In the genomic region with DNA sequence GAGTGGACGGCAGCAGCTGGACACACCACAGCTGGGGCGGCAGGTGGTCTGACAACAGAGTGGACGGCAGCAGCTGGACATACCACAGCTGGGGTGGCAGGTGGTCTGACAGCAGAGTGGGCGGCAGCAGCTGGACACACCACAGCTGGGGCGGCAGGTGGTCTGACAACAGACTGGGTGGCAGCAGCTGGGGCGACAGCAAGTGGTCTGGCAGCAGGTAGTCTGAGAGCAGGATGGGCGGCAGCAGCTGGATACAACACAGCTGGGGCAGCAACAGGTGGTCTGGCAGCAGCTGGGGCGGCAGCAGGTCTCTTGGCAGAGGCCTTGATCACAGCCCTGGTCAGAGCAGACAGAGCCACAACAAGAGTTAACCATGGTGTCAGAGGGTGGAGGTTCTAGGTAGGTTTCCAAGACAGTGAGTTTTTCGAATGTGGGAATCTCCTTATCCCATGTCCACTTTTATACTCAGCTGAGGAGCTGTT, we compare ENCODE assay signal across 36 cellular contexts. TPM values are rescaled to one million over a fixed set of nuclear protein-coding genes. Genes with fewer than 3 reads are reported as not detected.
"Had no signal": no experiment of that assay in that cellular context is flagged by ENCODE, and none has a peak within 500 bp of the region (broad histone marks: within the 10 kb centered on the region; RNA-seq: fewer than 3 reads in every experiment).

A gene (minus strand): TSS at position 432 of the 482 bp plus-strand sequence. CDS start 57 bp downstream, at position 375.

- H3K4me3 ChIP-seq: gastroesophageal sphincter, pancreas, prostate gland, suprapubic skin, tibial artery, upper lobe of right lung had no signal

- H3K4me1 ChIP-seq: gastroesophageal sphincter, pancreas, prostate gland, suprapubic skin, tibial artery, upper lobe of right lung had no signal

- H3K27ac Mint-ChIP-seq: activated CD4-positive, alpha-beta memory T cell treated with anti-CD3 and anti-CD28 coated beads, Interleukin-2, amount 10 ng/mL, durations not matched to agents 7 days and 5 days; activated CD4-positive, alpha-beta T cell treated with anti-CD3 and anti-CD28 coated beads, Interleukin-2, amount 10 ng/mL, durations not matched to agents 7 days and 5 days; activated naive CD4-positive, alpha-beta T cell treated with anti-CD3 and anti-CD28 coated beads, Interleukin-2, amount 50 U/mL, for 24 hours; activated naive CD8-positive, alpha-beta T cell treated with anti-CD3 and anti-CD28 coated beads, Interleukin-2, amount 50 U/mL, for 24 hours; activated T-helper 2 cell treated with anti-CD3 and anti-CD28 coated beads, Interferon-gamma antibody, Interleukin-2, Interleukin-4, amounts not matched to agents 10 μg/mL and 5 μg/mL and 100 μg/mL, durations not matched to agents 14 hours and 24 hours and 36 hours; mesothelial cell of epicardium; naive thymus-derived CD4-positive, alpha-beta T cell; stimulated activated naive B cell treated with anti-CD40 and anti-IgM and Interleukin-4, amounts not matched to agents 10 μg/mL and 1 μg/mL and 100 μg/mL, for 72 hours had no signal

- H3K36me3 Mint-ChIP-seq: mesothelial cell of epicardium; stimulated activated naive B cell treated with anti-CD40 and anti-IgM and Interleukin-4, amounts not matched to agents 10 μg/mL and 1 μg/mL and 100 μg/mL, for 72 hours had no signal

- DNase-seq: activated CD4-positive, alpha-beta memory T cell treated with anti-CD3 and anti-CD28 coated beads, Interleukin-2, amount 10 ng/mL, durations not matched to agents 7 days and 5 days; activated CD4-positive, alpha-beta T cell treated with anti-CD3 and anti-CD28 coated beads for 1 hour; activated CD4-positive, alpha-beta T cell treated with anti-CD3 and anti-CD28 coated beads, Interleukin-2, amount 10 ng/mL, durations not matched to agents 7 days and 5 days; activated CD8-positive, alpha-beta memory T cell treated with anti-CD3 and anti-CD28 coated beads, Interleukin-2, amount 50 U/mL, for 48 hours; activated naive CD8-positive, alpha-beta T cell treated with anti-CD3 and anti-CD28 coated beads, Interleukin-2, amount 50 U/mL, for 24 hours; activated T-cell treated with anti-CD3 and anti-CD28 coated beads, Interleukin-2, amount 50 U/mL, for 4 hours; amygdala; caudate nucleus; head of caudate nucleus; hippocampal formation; left cardiac atrium; naive thymus-derived CD4-positive, alpha-beta T cell; nucleus accumbens; retina; small intestine; stimulated activated CD4-positive, alpha-beta T cell treated with anti-CD3 and anti-CD28 coated beads, Interleukin-2, amount 100 ng/mL, for 24 hours; stimulated activated naive B cell treated with anti-CD40 and anti-IgM and Interleukin-4, amounts not matched to agents 10 μg/mL and 1 μg/mL and 100 μg/mL, for 72 hours; T-helper 9 cell; tibial artery; upper lobe of right lung; WERI-Rb-1 had no signal

- H3K36me3 ChIP-seq: gastroesophageal sphincter, pancreas, prostate gland, suprapubic skin, tibial artery, upper lobe of right lung, WERI-Rb-1 had no signal

- H3K27me3 ChIP-seq: pancreas, suprapubic skin had no signal

- H3K27ac ChIP-seq: gastroesophageal sphincter, pancreas, prostate gland, suprapubic skin, tibial artery, upper lobe of right lung, WERI-Rb-1 had no signal

- H3K9me3 Mint-ChIP-seq: activated CD4-positive, alpha-beta memory T cell treated with anti-CD3 and anti-CD28 coated beads, Interleukin-2, amount 10 ng/mL, durations not matched to agents 7 days and 5 days; activated CD4-positive, alpha-beta T cell treated with anti-CD3 and anti-CD28 coated beads, Interleukin-2, amount 10 ng/mL, durations not matched to agents 7 days and 5 days; activated naive CD4-positive, alpha-beta T cell treated with anti-CD3 and anti-CD28 coated beads, Interleukin-2, amount 50 U/mL, for 24 hours; activated naive CD8-positive, alpha-beta T cell treated with anti-CD3 and anti-CD28 coated beads, Interleukin-2, amount 50 U/mL, for 24 hours; activated T-cell treated with anti-CD3 and anti-CD28 coated beads, Interleukin-2, amount 50 U/mL, for 4 hours; activated T-helper 2 cell treated with anti-CD3 and anti-CD28 coated beads, Interferon-gamma antibody, Interleukin-2, Interleukin-4, amounts not matched to agents 10 μg/mL and 5 μg/mL and 100 μg/mL, durations not matched to agents 14 hours and 24 hours and 36 hours; stimulated activated naive B cell treated with anti-CD40 and anti-IgM and Interleukin-4, amounts not matched to agents 10 μg/mL and 1 μg/mL and 100 μg/mL, for 72 hours had no signal

- H3K9me3 ChIP-seq: gastroesophageal sphincter, pancreas, prostate gland, suprapubic skin, tibial artery, upper lobe of right lung had no signal

- ATAC-seq: activated naive CD8-positive, alpha-beta T cell treated with anti-CD3 and anti-CD28 coated beads, Interleukin-2, amount 50 U/mL, for 24 hours; activated T-cell treated with anti-CD3 and anti-CD28 coated beads, Interleukin-2, amount 50 U/mL, for 4 hours; gastroesophageal sphincter; left cardiac atrium; naive thymus-derived CD4-positive, alpha-beta T cell; pancreas; sciatic nerve; stimulated activated naive B cell treated with anti-CD40 and anti-IgM and Interleukin-4, amounts not matched to agents 10 μg/mL and 1 μg/mL and 100 μg/mL, for 72 hours; upper lobe of right lung had no signal

- H3K4me3 Mint-ChIP-seq: activated CD4-positive, alpha-beta memory T cell treated with anti-CD3 and anti-CD28 coated beads, Interleukin-2, amount 10 ng/mL, durations not matched to agents 7 days and 5 days; activated CD4-positive, alpha-beta T cell treated with anti-CD3 and anti-CD28 coated beads, Interleukin-2, amount 10 ng/mL, durations not matched to agents 7 days and 5 days; activated naive CD4-positive, alpha-beta T cell treated with anti-CD3 and anti-CD28 coated beads, Interleukin-2, amount 50 U/mL, for 24 hours; activated naive CD8-positive, alpha-beta T cell treated with anti-CD3 and anti-CD28 coated beads, Interleukin-2, amount 50 U/mL, for 24 hours; activated T-cell treated with anti-CD3 and anti-CD28 coated beads, Interleukin-2, amount 50 U/mL, for 4 hours; mesothelial cell of epicardium; naive thymus-derived CD4-positive, alpha-beta T cell; stimulated activated naive B cell treated with anti-CD40 and anti-IgM and Interleukin-4, amounts not matched to agents 10 μg/mL and 1 μg/mL and 100 μg/mL, for 72 hours had no signal

- H3K4me1 Mint-ChIP-seq: activated CD4-positive, alpha-beta memory T cell treated with anti-CD3 and anti-CD28 coated beads, Interleukin-2, amount 10 ng/mL, durations not matched to agents 7 days and 5 days; activated CD4-positive, alpha-beta T cell treated with anti-CD3 and anti-CD28 coated beads, Interleukin-2, amount 10 ng/mL, durations not matched to agents 7 days and 5 days; activated naive CD4-positive, alpha-beta T cell treated with anti-CD3 and anti-CD28 coated beads, Interleukin-2, amount 50 U/mL, for 24 hours; activated naive CD8-positive, alpha-beta T cell treated with anti-CD3 and anti-CD28 coated beads, Interleukin-2, amount 50 U/mL, for 24 hours; naive thymus-derived CD4-positive, alpha-beta T cell; stimulated activated naive B cell treated with anti-CD40 and anti-IgM and Interleukin-4, amounts not matched to agents 10 μg/mL and 1 μg/mL and 100 μg/mL, for 72 hours had no signal

- H3K27me3 Mint-ChIP-seq: activated CD4-positive, alpha-beta memory T cell treated with anti-CD3 and anti-CD28 coated beads, Interleukin-2, amount 10 ng/mL, durations not matched to agents 7 days and 5 days; activated CD4-positive, alpha-beta T cell treated with anti-CD3 and anti-CD28 coated beads, Interleukin-2, amount 10 ng/mL, durations not matched to agents 7 days and 5 days; activated naive CD4-positive, alpha-beta T cell treated with anti-CD3 and anti-CD28 coated beads, Interleukin-2, amount 50 U/mL, for 24 hours; activated naive CD8-positive, alpha-beta T cell treated with anti-CD3 and anti-CD28 coated beads, Interleukin-2, amount 50 U/mL, for 24 hours had no signal

RNA-seq across cellular contexts. Expression of the gene that starts here (rescaled TPM):
- total RNA-seq: activated CD4-positive, alpha-beta memory T cell treated with anti-CD3 and anti-CD28 coated beads, Interleukin-2, amount 10 ng/mL, durations not matched to agents 7 days and 5 days; activated CD4-positive, alpha-beta T cell treated with anti-CD3 and anti-CD28 coated beads, Interleukin-2, amount 10 ng/mL, durations not matched to agents 7 days and 5 days; activated T-cell treated with anti-CD3 and anti-CD28 coated beads, Interleukin-2, amount 50 U/mL, for 4 hours; activated T-helper 2 cell treated with anti-CD3 and anti-CD28 coated beads, Interferon-gamma antibody, Interleukin-2, Interleukin-4, amounts not matched to agents 10 μg/mL and 5 μg/mL and 100 μg/mL, durations not matched to agents 14 hours and 24 hours and 36 hours; endothelial cell of umbilical vein; fibroblast of lung; fibroblast of villous mesenchyme; gastroesophageal sphincter; left cardiac atrium; liver; mesothelial cell of epicardium; naive thymus-derived CD4-positive, alpha-beta T cell; pancreas; prostate gland; sciatic nerve; upper lobe of right lung had no signal
- polyA plus RNA-seq: endothelial cell of umbilical vein; esophagus; fibroblast of lung; keratinocyte; liver; naive thymus-derived CD4-positive, alpha-beta T cell; neural cell; pancreas; small intestine had no signal
